9 cellular contexts compared by ENCODE assay signal in the genomic region with DNA sequence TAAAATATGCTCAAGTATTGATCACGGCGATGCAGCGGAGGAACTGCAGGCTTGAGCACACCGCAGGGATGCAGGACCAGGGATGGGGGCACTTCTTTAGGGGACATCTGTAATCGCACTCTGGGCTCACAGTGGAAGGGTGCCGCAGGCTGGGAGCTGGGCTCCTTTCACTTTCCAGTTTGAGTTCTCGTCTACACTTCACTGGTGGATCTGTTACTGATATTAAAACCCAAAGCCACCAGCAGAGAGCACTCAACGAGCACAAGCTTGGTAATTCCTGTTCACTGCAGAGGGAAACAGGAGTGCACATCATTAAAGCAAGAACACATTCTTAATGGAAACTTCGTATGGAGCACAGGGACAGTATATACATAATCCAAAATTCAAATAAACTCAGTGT.
DNase-seq lines count a peak whose midpoint lies in the region; ATAC-seq and TF ChIP-seq lines count a peak whose summit lies in the region.
"Had no signal": no experiment of that assay in that cellular context is flagged by ENCODE, and none has a peak within 500 bp of the region (broad histone marks: within the 10 kb centered on the region; RNA-seq: fewer than 3 reads in every experiment).

No MANE protein-coding gene starts in this region.

- no peaks in the 10 kb centered on the region for H3F3A ChIP-seq in DOHH2 (ENCODE audit: control insufficient read depth, insufficient read depth)

- peaks cover 4% of the 10 kb centered on the region for H3K27me3 Mint-ChIP-seq in endothelial cell (ENCODE audit: unreplicated experiment)
- H3K27me3 Mint-ChIP-seq in nephron progenitor cell (ENCODE audit: low read depth, poor library complexity) = no peaks in the 10 kb centered on the region
- H3K27me3 Mint-ChIP-seq in activated naive CD8-positive, alpha-beta T cell treated with anti-CD3 and anti-CD28 coated beads for 36 hours = no peaks in the 10 kb centered on the region

- peaks cover 11% of the 10 kb centered on the region for H3K4me1 ChIP-seq in DOHH2 (ENCODE audit: control insufficient read depth, low read length)

- H3K4me3 Mint-ChIP-seq in endothelial cell (ENCODE audit: unreplicated experiment) = no peak overlapping the region
- H3K4me3 Mint-ChIP-seq in nephron progenitor cell = no peak overlapping the region
- no peak overlapping the region for H3K4me3 Mint-ChIP-seq in activated naive CD8-positive, alpha-beta T cell treated with anti-CD3 and anti-CD28 coated beads for 36 hours

- H3K4me1 Mint-ChIP-seq in endothelial cell (ENCODE audit: unreplicated experiment) (peaks cover 24% of the 10 kb centered on the region), nephron progenitor cell (peaks cover 65% of the 10 kb centered on the region)
- no peaks in the 10 kb centered on the region for H3K4me1 Mint-ChIP-seq in activated naive CD8-positive, alpha-beta T cell treated with anti-CD3 and anti-CD28 coated beads for 36 hours

- H3K4me3 ChIP-seq in DOHH2 (ENCODE audit: low read length) = no peak overlapping the region
- H3K4me3 ChIP-seq: skin epidermis had no signal

- H4K20me1 ChIP-seq in DOHH2 (ENCODE audit: control insufficient read depth, insufficient read depth, low read depth, low read length) = no peaks in the 10 kb centered on the region

- no peak overlapping the region for H3K27ac ChIP-seq in DOHH2 (ENCODE audit: low read depth, low read length)

- TF ChIP-seq CTCF in DOHH2 (IDR thresholded peaks at IDR 0.05; ENCODE audit: low read depth, low read length, poor library complexity, severe bottlenecking) (peak; percentile 19), endothelial cell (IDR thresholded peaks at IDR 0.05; ENCODE audit: unreplicated experiment) (no peak), nephron progenitor cell (IDR thresholded peaks at IDR 0.05) (peak; percentile 19)

- H3K36me3 Mint-ChIP-seq in endothelial cell (ENCODE audit: low read depth, unreplicated experiment) (no peaks in the 10 kb centered on the region), nephron progenitor cell (ENCODE audit: low read depth) (no peaks in the 10 kb centered on the region)
- H3K36me3 Mint-ChIP-seq in activated naive CD8-positive, alpha-beta T cell treated with anti-CD3 and anti-CD28 coated beads for 36 hours = no peaks in the 10 kb centered on the region

- H3K79me2 ChIP-seq in DOHH2 (ENCODE audit: control insufficient read depth, low read length) = no peaks in the 10 kb centered on the region

- H3K9me3 Mint-ChIP-seq in endothelial cell (ENCODE audit: unreplicated experiment) (no peaks in the 10 kb centered on the region), nephron progenitor cell (no peaks in the 10 kb centered on the region)
- no peaks in the 10 kb centered on the region for H3K9me3 Mint-ChIP-seq in activated naive CD8-positive, alpha-beta T cell treated with anti-CD3 and anti-CD28 coated beads for 36 hours

- H3K27me3 ChIP-seq in DOHH2 (ENCODE audit: control insufficient read depth, low read length) = no peaks in the 10 kb centered on the region

- H3K9me3 ChIP-seq in DOHH2 (ENCODE audit: control insufficient read depth, insufficient read depth, low read length) = no peaks in the 10 kb centered on the region

- H3K27ac Mint-ChIP-seq in endothelial cell (ENCODE audit: unreplicated experiment) (no peak overlapping the region), nephron progenitor cell (peak overlapping the region; percentile 71)
- no peak overlapping the region for H3K27ac Mint-ChIP-seq in activated naive CD8-positive, alpha-beta T cell treated with anti-CD3 and anti-CD28 coated beads for 36 hours

- DNase-seq in NCI-H69 (lab: John Stamatoyannopoulos, UW) (peak; percentile 63), endothelial cell (ENCODE audit: low spot score) (peak; percentile 26), nephron progenitor cell (no peak), NCI-H524 treated with DMSO at 0.1 percent for 48 hours (lab: John Stamatoyannopoulos, UW) (no peak)
- DNase-seq in activated naive CD8-positive, alpha-beta T cell treated with anti-CD3 and anti-CD28 coated beads for 36 hours = no peak
- no peak for DNase-seq in stimulated activated CD4-positive, alpha-beta T cell treated with anti-CD3 and anti-CD28 coated beads, Interleukin-1b, Interleukin-23, amount 100 ng/mL, for 48 hours

- no peaks in the 10 kb centered on the region for H3K36me3 ChIP-seq in DOHH2 (ENCODE audit: control insufficient read depth, low read length)

- peak; percentile 45 for ATAC-seq in GM21786 (IDR thresholded peaks at IDR 0.05; ENCODE audit: unreplicated experiment)

- no peaks in the 10 kb centered on the region for H3K9me2 ChIP-seq in DOHH2 (replicated peaks; ENCODE audit: control insufficient read depth, low read length)

- H3K4me2 ChIP-seq in DOHH2 (ENCODE audit: low read length) = no peak overlapping the region

Comparison
In these comparisons a context has a peak if more than half of its experiments do, and no peak if none do; other contexts are left out.
1. DNase-seq: peak in NCI-H69 (single experiment) and endothelial cell (single experiment); none in nephron progenitor cell (single experiment), activated naive CD8-positive, alpha-beta T cell treated with anti-CD3 and anti-CD28 coated beads for 36 hours (single experiment), NCI-H524 treated with DMSO at 0.1 percent for 48 hours (single experiment) and stimulated activated CD4-positive, alpha-beta T cell treated with anti-CD3 and anti-CD28 coated beads, Interleukin-1b, Interleukin-23, amount 100 ng/mL, for 48 hours (single experiment).